Comparison of ENCODE assay signal across 15 cellular contexts in genomic region chr22:22221043-22221442, GRCh38. TPM values are rescaled to one million over a fixed set of nuclear protein-coding genes. Genes with fewer than 3 reads are reported as not detected.
"Had no signal": no experiment of that assay in that cellular context is flagged by ENCODE, and none has a peak within 500 bp of the region (broad histone marks: within the 10 kb centered on the region; RNA-seq: fewer than 3 reads in every experiment).

No MANE protein-coding gene starts in this region.

RNA-seq across cellular contexts. Expression of gene VPREB1, which starts 23.5 kb away (rescaled TPM):
- total RNA-seq: activated B cell treated with CpG ODN at 0.5 μM for 24 hours; activated CD4-positive, alpha-beta memory T cell treated with anti-CD3 and anti-CD28 coated beads for 36 hours; activated CD4-positive, alpha-beta memory T cell treated with anti-CD3 and anti-CD28 coated beads, Interleukin-2, amount 10 ng/mL, durations not matched to agents 7 days and 5 days; activated CD4-positive, alpha-beta T cell treated with anti-CD3 and anti-CD28 coated beads for 36 hours; activated CD4-positive, alpha-beta T cell treated with anti-CD3 and anti-CD28 coated beads, Interleukin-2, amount 10 ng/mL, durations not matched to agents 24 days and 14 days; activated CD4-positive, alpha-beta T cell treated with anti-CD3 and anti-CD28 coated beads, Interleukin-2, amount 10 ng/mL, durations not matched to agents 7 days and 5 days; activated CD8-positive, alpha-beta memory T cell treated with anti-CD3 and anti-CD28 coated beads for 36 hours; activated CD8-positive, alpha-beta memory T cell treated with anti-CD3 and anti-CD28 coated beads, Interleukin-2, amount 10 ng/mL, durations not matched to agents 7 days and 5 days; activated CD8-positive, alpha-beta T cell treated with anti-CD3 and anti-CD28 coated beads for 36 hours; activated CD8-positive, alpha-beta T cell treated with anti-CD3 and anti-CD28 coated beads, Interleukin-2, amount 10 ng/mL, durations not matched to agents 7 days and 5 days; T-cell; T-helper 1 cell treated with Interleukin-12 subunit alpha and Interleukin-12 subunit beta and Interleukin-4 antibody, amounts not matched to agents 30 ng/mL and 1 ng/mL, for 36 hours; T-helper 17 cell; T-helper 2 cell treated with Interferon-gamma antibody and Interleukin-4, amounts not matched to agents 100 ng/mL and 5 ng/mL, for 36 hours; WTC11 had no signal
